9 cellular contexts compared by ENCODE assay signal in genomic region chr1:198651685-198652400, GRCh38. TPM values are rescaled to one million over a fixed set of nuclear protein-coding genes. Genes with fewer than 3 reads are reported as not detected.
DNase-seq lines count a peak whose midpoint lies in the region; ATAC-seq and TF ChIP-seq lines count a peak whose summit lies in the region.
"Had no signal": no experiment of that assay in that cellular context is flagged by ENCODE, and none has a peak within 500 bp of the region (broad histone marks: within the 10 kb centered on the region; RNA-seq: fewer than 3 reads in every experiment).

No MANE protein-coding gene starts in this region.

- H2AFZ ChIP-seq in OCI-LY7 (ENCODE audit: low read length), result peak overlapping the region; percentile 3; the same call in 1 of the 2 replicates

- no peaks in the 10 kb centered on the region for H4K20me1 ChIP-seq in OCI-LY7 (ENCODE audit: insufficient read depth, low read length)

- POLR2A ChIA-PET in activated CD4-positive, alpha-beta T cell treated with anti-CD3 and anti-CD28 coated beads, Interleukin-2, amount 10 ng/mL, durations not matched to agents 7 days and 5 days (lab: Charles Lee), result no interaction called here
- POLR2A ChIA-PET in OCI-LY7 (lab: Charles Lee), result interaction anchor here (1.0 to 3.9 kb wide), 16 partner anchors 8 to 483 kb away, joined by 3 to 87 read pairs (median 6); partner anchors contain the start of gene PTPRC

- H3K27me3 ChIP-seq in spleen (replicated peaks in 1 of 7) (no peaks in the 10 kb centered on the region), uterus (no peaks in the 10 kb centered on the region)

- peaks cover 56% of the 10 kb centered on the region for H3K36me3 Mint-ChIP-seq in activated CD4-positive, alpha-beta T cell treated with anti-CD3 and anti-CD28 coated beads, Interleukin-2, amount 10 ng/mL, durations not matched to agents 7 days and 5 days (ENCODE audit: low read depth)

- H3K36me3 ChIP-seq in OCI-LY7 (ENCODE audit: insufficient read depth, low read length), result peaks cover 60% of the 10 kb centered on the region
- H3K36me3 ChIP-seq in spleen, result peaks cover 0 to 45% (median 2%) of the 10 kb centered on the region in 6 donors
- H3K36me3 ChIP-seq in uterus, result no peaks in the 10 kb centered on the region

- peak overlapping the region; percentile 92 for H3K4me2 ChIP-seq in OCI-LY7 (ENCODE audit: low read length)

- peak overlapping the region; percentile 85 for H3K27ac Mint-ChIP-seq in activated CD4-positive, alpha-beta T cell treated with anti-CD3 and anti-CD28 coated beads, Interleukin-2, amount 10 ng/mL, durations not matched to agents 7 days and 5 days

- no TSS peak for BruUV-seq in OCI-LY7 (replicated peaks; lab: Mats Ljungman, UMichigan)

- TF ChIP-seq POLR2A in spleen (IDR thresholded peaks at IDR 0.05) (no peak), uterus (IDR thresholded peaks at IDR 0.05) (no peak)

- no peaks in the 10 kb centered on the region for H3K27me3 Mint-ChIP-seq in activated CD4-positive, alpha-beta T cell treated with anti-CD3 and anti-CD28 coated beads, Interleukin-2, amount 10 ng/mL, durations not matched to agents 7 days and 5 days

- no peaks in the 10 kb centered on the region for H3K9me2 ChIP-seq in OCI-LY7 (ENCODE audit: insufficient read depth, low read length)

- TF ChIP-seq CTCF in OCI-LY7 (conservative IDR thresholded peaks at IDR 0.05; ENCODE audit: low read length) (no peak), spleen (IDR thresholded peaks at IDR 0.05 in 8 of 11, conservative IDR thresholded peaks at IDR 0.05 in 3 of 11) (no peak), uterus (IDR thresholded peaks at IDR 0.05) (no peak)

- peaks cover 100% of the 10 kb centered on the region for H3K79me2 ChIP-seq in OCI-LY7 (ENCODE audit: insufficient read depth, low read depth, low read length)

- H3K4me3 ChIP-seq in OCI-LY7 (ENCODE audit: low read depth, low read length, poor library complexity, severe bottlenecking) (peak overlapping the region; percentile 62), spleen (peak overlapping the region in 4 of 8 donors; percentile 1 to 48 (median 6)), uterus (no peak overlapping the region)

- peak overlapping the region; percentile 87 for H3K27ac ChIP-seq in OCI-LY7 (ENCODE audit: low read depth, low read length, poor library complexity, severe bottlenecking)
- H3K27ac ChIP-seq in spleen, result peak overlapping the region in 7 of 8 donors; percentile 52 to 91 (median 87)
- H3K27ac ChIP-seq in uterus, result no peak overlapping the region

- no peak for DNase-seq in activated CD4-positive, alpha-beta T cell treated with anti-CD3 and anti-CD28 coated beads, Interleukin-2, amount 10 ng/mL, durations not matched to agents 7 days and 5 days
- no peak for DNase-seq in activated CD4-positive, alpha-beta T cell treated with anti-CD3 and anti-CD28 coated beads for 1 hour
- peak; percentile 65 for DNase-seq in OCI-LY7 (ENCODE audit: low spot score)
- DNase-seq in spleen, result no peak
- no peak for DNase-seq in uterus
- DNase-seq in activated CD4-positive, CD25-positive, alpha-beta regulatory T cell treated with anti-CD3 and anti-CD28 coated beads, Interleukin-2, amount 50 U/mL, for 72 hours, result no peak
- no peak for DNase-seq in DMS53 (lab: John Stamatoyannopoulos, UW)
- DNase-seq: activated gamma-delta T cell had no signal

- no peaks in the 10 kb centered on the region for H3K9me3 Mint-ChIP-seq in activated CD4-positive, alpha-beta T cell treated with anti-CD3 and anti-CD28 coated beads, Interleukin-2, amount 10 ng/mL, durations not matched to agents 7 days and 5 days

- CTCF ChIA-PET in activated CD4-positive, alpha-beta T cell treated with anti-CD3 and anti-CD28 coated beads, Interleukin-2, amount 10 ng/mL, durations not matched to agents 7 days and 5 days (lab: Charles Lee), result interaction anchor here (1.0 to 5.7 kb wide), 10 partner anchors 11 to 116 kb away, joined by 3 to 46 read pairs (median 4); partner anchors contain the start of gene PTPRC
- CTCF ChIA-PET in OCI-LY7 (lab: Charles Lee; ENCODE audit: unreplicated experiment), result no interaction called here

- peaks cover 73% of the 10 kb centered on the region for H3K4me1 Mint-ChIP-seq in activated CD4-positive, alpha-beta T cell treated with anti-CD3 and anti-CD28 coated beads, Interleukin-2, amount 10 ng/mL, durations not matched to agents 7 days and 5 days

- ATAC-seq in HG02798 (IDR thresholded peaks at IDR 0.05; ENCODE audit: poor library complexity, unreplicated experiment), result peak; percentile 31

- H3K4me1 ChIP-seq in OCI-LY7 (ENCODE audit: insufficient read depth, low read length, poor library complexity, severe bottlenecking) (peaks cover 98% of the 10 kb centered on the region), spleen (peaks cover 11 to 100% (median 94%) of the 10 kb centered on the region in 6 donors), uterus (no peaks in the 10 kb centered on the region)

- H3K9me3 ChIP-seq in OCI-LY7 (ENCODE audit: low read length) (peaks cover 20% of the 10 kb centered on the region; the same call in 1 of the 2 replicates), spleen (no peaks in the 10 kb centered on the region), uterus (no peaks in the 10 kb centered on the region)

- WGBS in spleen, 5 donors, result 43 to 59% (median 46%) methylated on average over 7 of the region's 7 CpGs

- intact Hi-C loops in OCI-LY7 (cut with micrococcal nuclease; ENCODE audit: unreplicated experiment) (no loop called here), spleen (cut with DNase I; ENCODE audit: low total_unique reads) (no loop called here), uterus (cut with DNase I; ENCODE audit: low total_unique reads) (no loop called here)

- peak overlapping the region; percentile 71 for H3K4me3 Mint-ChIP-seq in activated CD4-positive, alpha-beta T cell treated with anti-CD3 and anti-CD28 coated beads, Interleukin-2, amount 10 ng/mL, durations not matched to agents 7 days and 5 days

RNA-seq across cellular contexts. Expression of gene PTPRC, which starts 13.0 kb away (rescaled TPM):
- 100 to 1,000 TPM; 700 to 862 TPM for total RNA-seq in activated CD4-positive, alpha-beta T cell treated with anti-CD3 and anti-CD28 coated beads, Interleukin-2, amount 10 ng/mL, durations not matched to agents 7 days and 5 days
- 161 and 177 TPM in 2 replicates for total RNA-seq in OCI-LY7 (2014; rRNA removed; shearing (Covaris generic))
- 241 and 264 TPM in 2 replicates for total RNA-seq in OCI-LY7 (2022)
- total RNA-seq in spleen, result 100 to 1,000 TPM; 439 to 716 (median 526) TPM
- polyA plus RNA-seq in spleen, result 10 to 100 TPM; 79.2 to 99.3 (median 92.4) TPM
- 10 to 100 TPM; 12.7 to 28.7 (median 16.3) TPM for total RNA-seq in uterus

Comparison
In these comparisons a context has a peak if more than half of its experiments do, and no peak if none do; other contexts are left out.
1. H3K27ac ChIP-seq: peak in OCI-LY7 (single experiment) and spleen (7 of 8); none in uterus (0 of 2).
2. RNA of gene PTPRC, which starts 13.0 kb away (total RNA-seq): 700 to 862 TPM in activated CD4-positive, alpha-beta T cell treated with anti-CD3 and anti-CD28 coated beads, Interleukin-2, amount 10 ng/mL, durations not matched to agents 7 days and 5 days, 439 to 716 TPM in spleen and 161 to 264 TPM in OCI-LY7; 12.7 to 28.7 TPM in uterus; every median in the first group is over 4 times any median in the second.